ENCODE assay signal across 1 cellular context in genomic region chr4:22496165-22496813, GRCh38.
TF ChIP-seq lines count a peak whose summit lies in the region.

No MANE protein-coding gene starts in this region.

TF ChIP-seq in WTC11, 78 proteins besides CTCF, POLR2A, EP300 and RAD21 (continued from another document):
- no peak for TF ChIP-seq RORB (CRISPR knock-in tag; IDR thresholded peaks at IDR 0.05)
- TF ChIP-seq ZNF317 (CRISPR knock-in tag; IDR thresholded peaks at IDR 0.05; ENCODE audit: borderline replicate concordance, low read depth) = no peak
- no peak for TF ChIP-seq NR3C1 (CRISPR knock-in tag; conservative IDR thresholded peaks at IDR 0.05; ENCODE audit: low read depth)
- TF ChIP-seq ZNF138 (CRISPR knock-in tag; conservative IDR thresholded peaks at IDR 0.05) = no peak
